ENCODE assay signal across 22 cellular contexts in genomic region chr5:105407190-105407589, GRCh38.
DNase-seq lines count a peak whose midpoint lies in the region; ATAC-seq, FAIRE-seq and TF ChIP-seq lines count a peak whose summit lies in the region.
"Had no signal": no experiment of that assay in that cellular context is flagged by ENCODE, and none has a peak within 500 bp of the region (broad histone marks: within the 10 kb centered on the region; RNA-seq: fewer than 3 reads in every experiment).

No MANE protein-coding gene starts in this region.

- no peak for TF ChIP-seq POLR2A in H1 (IDR thresholded peaks at IDR 0.05; ENCODE audit: control extremely low read depth in 1 of 2, low read depth in 2 of 2, low read length in 2 of 2)

- H2BK120ac ChIP-seq in H1 (replicated peaks; ENCODE audit: low read depth, low read length) = no peak overlapping the region

- H3K79me2 ChIP-seq in GM23338 (replicated peaks; ENCODE audit: insufficient read depth) = no peaks in the 10 kb centered on the region
- no peaks in the 10 kb centered on the region for H3K79me2 ChIP-seq in H1 (ENCODE audit: control insufficient read depth in 1 of 2, insufficient read depth in 2 of 2, low read length in 2 of 2)

- ATAC-seq in GM23338 (no peak), right cardiac atrium (no peak)
- ATAC-seq: A549; CD8-positive, alpha-beta T cell had no signal

- no peak overlapping the region for H3K56ac ChIP-seq in H1 (replicated peaks; ENCODE audit: insufficient read length, low read depth, low read length)

- no peak overlapping the region for H3K27ac ChIP-seq in GM23338 (ENCODE audit: low read depth)
- peak overlapping the region; percentile 12 for H3K27ac ChIP-seq in HUES64 (ENCODE audit: low read depth, low read length)
- H3K27ac ChIP-seq in H1 (ENCODE audit: low read depth, low read length) = no peak overlapping the region
- no peak overlapping the region for H3K27ac ChIP-seq in iPS-18a (ENCODE audit: low read length)
- H3K27ac ChIP-seq in right cardiac atrium (ENCODE audit: low read length) = no peak overlapping the region
- H3K27ac ChIP-seq: 22Rv1; A549; BLaER1 treated with 17β-estradiol and CSF1 and Interleukin-3, amounts not matched to agents 10 nM and 100 nM; C4-2B had no signal

- no peak overlapping the region for H4K8ac ChIP-seq in H1 (ENCODE audit: extremely low read depth, insufficient read depth, low read length)

- FAIRE-seq in H1 (lab: Jason Lieb, UNC) = no peak
- FAIRE-seq: A549, D721Med, GM12891, GM19239 had no signal

- H4K5ac ChIP-seq in H1 (ENCODE audit: insufficient read length, low read depth, low read length) = peak overlapping the region; percentile 18

- no peak for TF ChIP-seq RAD21 in H1 (IDR thresholded peaks at IDR 0.05 in 1 of 2, conservative IDR thresholded peaks at IDR 0.05 in 1 of 2; ENCODE audit: low read depth in 2 of 2, low read length in 2 of 2)

- WGBS in HUES64 = 93% methylated on average over 1 of the region's 1 CpG
- 84% methylated on average over 1 of the region's 1 CpG; no CpG with 5 or more reads in 1 of the 2 experiments for WGBS in H1 (ENCODE audit: extremely low coverage in 1 of 2, insufficient coverage in 1 of 2, insufficient read length in 1 of 2, insufficient replicate concordance in 2 of 2, low coverage in 1 of 2, low lambda C conversion rate in 2 of 2, missing lambda C conversion rate in 1 of 2), 2 experiments
- WGBS in right cardiac atrium = 99% methylated on average over 1 of the region's 1 CpG

- H3K4me3 ChIP-seq in GM23338 (no peak overlapping the region), HUES64 (ENCODE audit: low read length) (no peak overlapping the region), H1 (ENCODE audit: extremely low read depth in 1 of 4, insufficient read depth in 2 of 4, low read depth in 3 of 4, low read length in 4 of 4) (no peak overlapping the region), iPS-18a (ENCODE audit: low read length) (peak overlapping the region; percentile 6), right cardiac atrium (ENCODE audit: low read length) (no peak overlapping the region)
- H3K4me3 ChIP-seq: A549; BLaER1 treated with 17β-estradiol and CSF1 and Interleukin-3, amounts not matched to agents 10 nM and 100 nM had no signal

- peak; percentile 17 for DNase-seq in GM23338 (ENCODE audit: low spot score)
- DNase-seq in H1 (ENCODE audit: low read depth in 1 of 2, low spot score in 2 of 2) = no peak
- no peak for DNase-seq in right cardiac atrium
- DNase-seq in amygdala (lab: John Stamatoyannopoulos, UW) = no peak
- no peak for DNase-seq in dedifferentiated amniotic fluid mesenchymal stem cell (ENCODE audit: extremely low spot score)
- DNase-seq: AML-193; Caco-2; Calu3; CD4-positive, alpha-beta T cell; CD8-positive, alpha-beta T cell; DMS79 treated with DMSO at 0.1 percent for 48 hours; GF-D8 had no signal

- H4K91ac ChIP-seq in H1 (replicated peaks; ENCODE audit: insufficient read length, low read length) = no peak overlapping the region

- no peak overlapping the region for H3K9ac ChIP-seq in HUES64 (ENCODE audit: low read depth, low read length)
- no peak overlapping the region for H3K9ac ChIP-seq in H1 (replicated peaks in 1 of 4; ENCODE audit: extremely low read depth in 1 of 4, low read depth in 3 of 4, low read length in 3 of 4)
- no peak overlapping the region for H3K9ac ChIP-seq in iPS-18a (ENCODE audit: low read length)
- H3K9ac ChIP-seq: BLaER1 treated with 17β-estradiol and CSF1 and Interleukin-3, amounts not matched to agents 10 nM and 100 nM had no signal

- H3F3A ChIP-seq in GM23338 (replicated peaks; ENCODE audit: low read depth) = no peaks in the 10 kb centered on the region

- POLR2A ChIA-PET in H1 (lab: Charles Lee; ENCODE audit: partially characterized antibody) = no interaction called here

- H3K27me3 Mint-ChIP-seq in GM23338 (ENCODE audit: insufficient read depth, low read depth, poor library complexity) = no peaks in the 10 kb centered on the region
- H3K27me3 Mint-ChIP-seq: B cell; CD4-positive, alpha-beta T cell had no signal

- H3K4me2 ChIP-seq in GM23338 (peak overlapping the region; percentile 23; the same call in 1 of the 2 replicates), H1 (ENCODE audit: insufficient read depth in 1 of 2, low read depth in 2 of 2, low read length in 2 of 2) (no peak overlapping the region)
- H3K4me2 ChIP-seq: A549; BLaER1 treated with 17β-estradiol and CSF1 and Interleukin-3, amounts not matched to agents 10 nM and 100 nM had no signal

- H3K36me3 Mint-ChIP-seq in GM23338 (ENCODE audit: low read depth) = peaks cover 5% of the 10 kb centered on the region; the same call in 1 of the 3 replicates
- H3K36me3 Mint-ChIP-seq: CD8-positive, alpha-beta T cell had no signal

- no peak for TF ChIP-seq EP300 in H1 (IDR thresholded peaks at IDR 0.05; ENCODE audit: borderline replicate concordance in 1 of 2, low read depth in 2 of 2, low read length in 2 of 2)

- H3K4me1 ChIP-seq in GM23338 (ENCODE audit: insufficient read depth) = peaks cover 13% of the 10 kb centered on the region
- H3K4me1 ChIP-seq in HUES64 (ENCODE audit: insufficient read depth, low read length) = peaks cover 15% of the 10 kb centered on the region
- peaks cover 0 to 7% (median 0%) of the 10 kb centered on the region in 4 experiments; a peak in 1 of 7 replicates for H3K4me1 ChIP-seq in H1 (replicated peaks in 1 of 4; ENCODE audit: control insufficient read depth in 3 of 4, insufficient read depth in 4 of 4, low read length in 3 of 4)
- peaks cover 10% of the 10 kb centered on the region for H3K4me1 ChIP-seq in iPS-18a (ENCODE audit: control insufficient read depth, low read depth, low read length)
- H3K4me1 ChIP-seq in right cardiac atrium (ENCODE audit: control insufficient read depth, insufficient read depth, low read length) = no peaks in the 10 kb centered on the region
- H3K4me1 ChIP-seq: A549; BLaER1 treated with 17β-estradiol and CSF1 and Interleukin-3, amounts not matched to agents 10 nM and 100 nM; Caco-2 had no signal

- H3K36me3 ChIP-seq in GM23338 (ENCODE audit: insufficient read depth) (no peaks in the 10 kb centered on the region), HUES64 (ENCODE audit: insufficient read depth, low read length) (no peaks in the 10 kb centered on the region), H1 (ENCODE audit: control insufficient read depth in 2 of 4, insufficient read depth in 4 of 4, low read length in 3 of 4) (no peaks in the 10 kb centered on the region), iPS-18a (ENCODE audit: control insufficient read depth, low read depth, low read length) (no peaks in the 10 kb centered on the region)
- H3K36me3 ChIP-seq: BLaER1 treated with 17β-estradiol and CSF1 and Interleukin-3, amounts not matched to agents 10 nM and 100 nM had no signal

- no peak overlapping the region for H2BK20ac ChIP-seq in H1 (ENCODE audit: low read length)

- peaks cover 14% of the 10 kb centered on the region for H3K4me1 Mint-ChIP-seq in GM23338
- H3K4me1 Mint-ChIP-seq: B cell had no signal

- H2AFZ ChIP-seq in GM23338 (no peak overlapping the region), H1 (ENCODE audit: low read length) (no peak overlapping the region)

- peak overlapping the region; percentile 72 for H3K27ac Mint-ChIP-seq in GM23338
- H3K27ac Mint-ChIP-seq: B cell; CD4-positive, alpha-beta T cell; CD8-positive, alpha-beta T cell had no signal

- no peaks in the 10 kb centered on the region for H3K9me3 Mint-ChIP-seq in GM23338

- CTCF ChIA-PET in H1 (lab: Charles Lee; ENCODE audit: partially characterized antibody) = no interaction called here

- H3K9me3 ChIP-seq in HUES64 (ENCODE audit: insufficient read depth, low read depth, low read length) (no peaks in the 10 kb centered on the region), H1 (ENCODE audit: insufficient read depth in 2 of 2, low read depth in 1 of 2, low read length in 1 of 2) (no peaks in the 10 kb centered on the region), iPS-18a (ENCODE audit: control insufficient read depth, low read depth, low read length) (no peaks in the 10 kb centered on the region), right cardiac atrium (ENCODE audit: control insufficient read depth, low read length) (no peaks in the 10 kb centered on the region)
- H3K9me3 ChIP-seq: A549; BLaER1 treated with 17β-estradiol and CSF1 and Interleukin-3, amounts not matched to agents 10 nM and 100 nM; Caco-2 had no signal

- no peaks in the 10 kb centered on the region for H3K27me3 ChIP-seq in GM23338 (ENCODE audit: insufficient read depth)
- H3K27me3 ChIP-seq in HUES64 (ENCODE audit: insufficient read depth, low read length) = no peaks in the 10 kb centered on the region
- no peaks in the 10 kb centered on the region for H3K27me3 ChIP-seq in H1 (replicated peaks in 1 of 4; ENCODE audit: control insufficient read depth in 3 of 4, extremely low read depth in 1 of 4, insufficient read depth in 3 of 4, low read length in 3 of 4)
- H3K27me3 ChIP-seq in iPS-18a (ENCODE audit: control insufficient read depth, insufficient read depth, low read length) = no peaks in the 10 kb centered on the region
- H3K27me3 ChIP-seq in right cardiac atrium (ENCODE audit: control insufficient read depth, insufficient read depth) = no peaks in the 10 kb centered on the region
- H3K27me3 ChIP-seq: BLaER1 treated with 17β-estradiol and CSF1 and Interleukin-3, amounts not matched to agents 10 nM and 100 nM had no signal

- H3K18ac ChIP-seq in H1 (ENCODE audit: extremely low read depth, low read length) = no peak overlapping the region

- intact Hi-C loops in right cardiac atrium (cut with DNase I) = no loop called here

- no peak overlapping the region for H2BK5ac ChIP-seq in H1 (ENCODE audit: low read depth, low read length)

- H3K23ac ChIP-seq in H1 (ENCODE audit: insufficient read length) = no peak overlapping the region

- H3K14ac ChIP-seq in H1 (ENCODE audit: insufficient read length) = no peak overlapping the region

- H3K4me3 Mint-ChIP-seq in GM23338 = no peak overlapping the region
- H3K4me3 Mint-ChIP-seq: B cell; CD4-positive, alpha-beta T cell; CD8-positive, alpha-beta T cell had no signal

- no peak overlapping the region for H2BK12ac ChIP-seq in H1 (ENCODE audit: low read depth, low read length)

- H3K4ac ChIP-seq in H1 (replicated peaks; ENCODE audit: insufficient read length, low read depth, low read length) = no peak overlapping the region

- no peaks in the 10 kb centered on the region for H3K79me1 ChIP-seq in H1 (ENCODE audit: low read depth, low read length)

- no peak overlapping the region for H2BK15ac ChIP-seq in H1 (ENCODE audit: low read length)

- no peaks in the 10 kb centered on the region for H3K23me2 ChIP-seq in H1 (ENCODE audit: low read depth, low read length)

- no peaks in the 10 kb centered on the region for H4K20me1 ChIP-seq in GM23338 (replicated peaks; ENCODE audit: insufficient read depth)
- H4K20me1 ChIP-seq in H1 (replicated peaks in 1 of 2; ENCODE audit: control insufficient read depth in 1 of 2, insufficient read depth in 2 of 2, low read length in 2 of 2) = no peaks in the 10 kb centered on the region
- H4K20me1 ChIP-seq: BLaER1 treated with 17β-estradiol and CSF1 and Interleukin-3, amounts not matched to agents 10 nM and 100 nM had no signal

- no peak for TF ChIP-seq CTCF in GM23338 (conservative IDR thresholded peaks at IDR 0.05; ENCODE audit: low read depth in 2 of 2)
- TF ChIP-seq CTCF in H1 (IDR thresholded peaks at IDR 0.05; ENCODE audit: control extremely low read depth in 1 of 3, insufficient read depth in 1 of 3, low read depth in 1 of 3, low read length in 3 of 3) = no peak

- no peak overlapping the region for H2AK5ac ChIP-seq in H1 (ENCODE audit: low read depth, low read length)

- no peaks in the 10 kb centered on the region for H3K9me2 ChIP-seq in GM23338 (ENCODE audit: insufficient read depth)
